In genomic region chr1:42846257-42847110, GRCh38 we compare ENCODE assay signal across 7 cellular contexts.
DNase-seq lines count a peak whose midpoint lies in the region; ATAC-seq and TF ChIP-seq lines count a peak whose summit lies in the region.

ZNF691 (plus strand) TSS chr1:42846613; CDS start chr1:42849659, 3,046 bp downstream.

- ATAC-seq in GM18505 (IDR thresholded peaks at IDR 0.05; ENCODE audit: unreplicated experiment) = peak; percentile 85
- ATAC-seq in HG02970 (IDR thresholded peaks at IDR 0.05; ENCODE audit: low FRiP score, unreplicated experiment) = peak; percentile 92

- peak; percentile 80 for TF ChIP-seq POLR2A in GM18505 (IDR thresholded peaks at IDR 0.05; ENCODE audit: borderline replicate concordance, extremely low read depth, insufficient read depth, insufficient read length)

- DNase-seq in NCI-H187 treated with DMSO at 0.1 percent for 48 hours (lab: John Stamatoyannopoulos, UW) (peak; percentile 83), T-helper 9 cell (peak; percentile 80), astrocyte of the hippocampus (ENCODE audit: low read depth, low spot score) (peak; percentile 98), hippocampal formation (lab: John Stamatoyannopoulos, UW) (peak; percentile 92 to 98), retina (peak; percentile 96)

Comparison
In these comparisons a context has a peak if more than half of its experiments do, and no peak if none do; other contexts are left out.
1. Peak in every context shown above with its lines: DNase-seq and ATAC-seq.